24 cellular contexts compared by ENCODE assay signal in the genomic region with DNA sequence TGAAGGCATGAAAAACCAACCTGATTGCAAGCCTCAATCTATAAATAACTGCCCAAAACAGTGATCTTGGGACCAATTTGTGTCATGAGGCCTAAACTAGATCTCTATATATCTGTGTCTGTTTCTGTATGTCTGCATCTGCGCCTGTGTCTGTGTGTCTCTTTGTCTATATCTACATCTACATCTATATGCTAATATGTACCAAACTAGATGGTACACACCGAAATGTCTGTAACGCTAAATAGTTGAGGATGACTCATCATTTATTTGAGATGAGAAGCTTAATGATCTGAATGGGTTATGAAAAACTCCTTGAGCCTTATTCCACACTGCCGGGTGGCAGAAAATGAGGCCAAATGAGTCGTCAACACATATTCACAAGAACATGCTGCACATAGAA.
DNase-seq lines count a peak whose midpoint lies in the region; ATAC-seq and TF ChIP-seq lines count a peak whose summit lies in the region.
"Had no signal": no experiment of that assay in that cellular context is flagged by ENCODE, and none has a peak within 500 bp of the region (broad histone marks: within the 10 kb centered on the region; RNA-seq: fewer than 3 reads in every experiment).

No MANE protein-coding gene starts in this region.

- no peak for TF ChIP-seq POLR2A in sigmoid colon (IDR thresholded peaks at IDR 0.05)

- no peak overlapping the region for H3K27ac ChIP-seq in SK-N-SH (ENCODE audit: low read depth in 2 of 2, low read length in 1 of 2)
- H3K27ac ChIP-seq in sigmoid colon: no peak overlapping the region
- H3K27ac ChIP-seq: SJSA1 had no signal

- no peaks in the 10 kb centered on the region for H3K79me2 ChIP-seq in SK-N-SH (ENCODE audit: insufficient read depth)

- no peak overlapping the region for H3K4me2 ChIP-seq in SK-N-SH

- no peak for TF ChIP-seq RAD21 in SK-N-SH (IDR thresholded peaks at IDR 0.05; ENCODE audit: low read length)

- H2AFZ ChIP-seq in SK-N-SH (ENCODE audit: low read depth): no peak overlapping the region

- intact Hi-C loops in sigmoid colon (cut with DNase I): no loop called here

- ATAC-seq in SK-N-SH treated with all-trans-retinoic acid at 6 μM for 48 hours: no peak
- ATAC-seq in HG02571 (IDR thresholded peaks at IDR 0.05; ENCODE audit: unreplicated experiment): no peak

- TF ChIP-seq CTCF in SK-N-SH (IDR thresholded peaks at IDR 0.05) (no peak), LNCaP clone FGC (IDR thresholded peaks at IDR 0.05; ENCODE audit: control insufficient read depth, extremely low read depth, insufficient read depth) (no peak), sigmoid colon (IDR thresholded peaks at IDR 0.05) (no peak)

- H3K36me3 ChIP-seq in SK-N-SH (replicated peaks in 1 of 2; ENCODE audit: control insufficient read depth in 1 of 2, insufficient read depth in 2 of 2, low read length in 1 of 2) (no peaks in the 10 kb centered on the region), sigmoid colon (no peaks in the 10 kb centered on the region)
- H3K36me3 ChIP-seq: SJSA1 had no signal

- POLR2A ChIA-PET in SK-N-SH (lab: Yijun Ruan, JAX): no interaction called here

- H3K9me2 ChIP-seq in SK-N-SH: no peaks in the 10 kb centered on the region

- H4K20me1 ChIP-seq in SK-N-SH (ENCODE audit: insufficient read depth): no peaks in the 10 kb centered on the region

- H3F3A ChIP-seq in SK-N-SH (replicated peaks; ENCODE audit: insufficient read depth): no peaks in the 10 kb centered on the region

- H3K4me3 ChIP-seq in SK-N-SH (ENCODE audit: low read depth in 2 of 2, low read length in 1 of 2): no peak overlapping the region
- no peak overlapping the region for H3K4me3 ChIP-seq in LNCaP clone FGC (ENCODE audit: low read depth, low read length)
- H3K4me3 ChIP-seq in sigmoid colon: no peak overlapping the region
- H3K4me3 ChIP-seq: SJSA1 had no signal

- CTCF ChIA-PET in SK-N-SH (lab: Yijun Ruan, JAX): interaction anchor here (0.8 to 0.9 kb wide), 2 partner anchors 8 to 9 kb away, joined by 3 read pairs; no protein-coding TSS in a partner anchor

- no peaks in the 10 kb centered on the region for H3K27me3 ChIP-seq in SK-N-SH (ENCODE audit: insufficient read depth)
- H3K27me3 ChIP-seq in sigmoid colon: no peaks in the 10 kb centered on the region
- H3K27me3 ChIP-seq: SJSA1 had no signal

- no peaks in the 10 kb centered on the region for H3K4me1 ChIP-seq in SK-N-SH (ENCODE audit: control insufficient read depth in 1 of 2, insufficient read depth in 2 of 2, low read depth in 1 of 2, low read length in 1 of 2)
- H3K4me1 ChIP-seq in sigmoid colon: no peaks in the 10 kb centered on the region
- H3K4me1 ChIP-seq: SJSA1 had no signal

- no peak for TF ChIP-seq EP300 in SK-N-SH (IDR thresholded peaks at IDR 0.05; ENCODE audit: borderline replicate concordance in 1 of 2, low read depth in 1 of 2, low read length in 1 of 2)
- no peak for TF ChIP-seq EP300 in sigmoid colon (IDR thresholded peaks at IDR 0.05)

- no peaks in the 10 kb centered on the region; the same call in 1 of the 2 replicates for H3K9me3 ChIP-seq in SK-N-SH
- no peaks in the 10 kb centered on the region for H3K9me3 ChIP-seq in sigmoid colon
- H3K9me3 ChIP-seq: SJSA1 had no signal

- no peak for DNase-seq in SK-N-SH
- peak; percentile 70 for DNase-seq in LNCaP clone FGC (ENCODE audit: low read depth)
- peak; percentile 4 for DNase-seq in iris pigment epithelial cell (ENCODE audit: low read depth)
- DNase-seq in sigmoid colon: no peak
- DNase-seq in A172 (ENCODE audit: low spot score): no peak
- no peak for DNase-seq in DMS79 treated with DMSO at 0.1 percent for 48 hours (lab: John Stamatoyannopoulos, UW)
- DNase-seq: AML-193; C1 segment of cervical spinal cord; Calu3; H7; HFFc6; KG1; MM.1S; NCI-H2029; NCI-H446 treated with DMSO at 0.1 percent for 48 hours; NCI-H526; NCI-H82; NK-92 treated with Interleukin-12 subunit alpha and Interleukin-12 subunit beta, amount 100 ng/mL, for 24 hours; Right ventricle myocardium superior; RPMI8226; SW 1271 had no signal

- no peak overlapping the region for H3K9ac ChIP-seq in SK-N-SH

- 50% methylated on average over 5 of the region's 5 CpGs for WGBS in SK-N-SH (ENCODE audit: low lambda C conversion rate)
- WGBS in sigmoid colon, 2 donors: 88 to 95% methylated on average over 5 of the region's 5 CpGs

TF ChIP-seq in SK-N-SH, 30 proteins besides CTCF, POLR2A, EP300 and RAD21:
- TF ChIP-seq, protein P1, sequence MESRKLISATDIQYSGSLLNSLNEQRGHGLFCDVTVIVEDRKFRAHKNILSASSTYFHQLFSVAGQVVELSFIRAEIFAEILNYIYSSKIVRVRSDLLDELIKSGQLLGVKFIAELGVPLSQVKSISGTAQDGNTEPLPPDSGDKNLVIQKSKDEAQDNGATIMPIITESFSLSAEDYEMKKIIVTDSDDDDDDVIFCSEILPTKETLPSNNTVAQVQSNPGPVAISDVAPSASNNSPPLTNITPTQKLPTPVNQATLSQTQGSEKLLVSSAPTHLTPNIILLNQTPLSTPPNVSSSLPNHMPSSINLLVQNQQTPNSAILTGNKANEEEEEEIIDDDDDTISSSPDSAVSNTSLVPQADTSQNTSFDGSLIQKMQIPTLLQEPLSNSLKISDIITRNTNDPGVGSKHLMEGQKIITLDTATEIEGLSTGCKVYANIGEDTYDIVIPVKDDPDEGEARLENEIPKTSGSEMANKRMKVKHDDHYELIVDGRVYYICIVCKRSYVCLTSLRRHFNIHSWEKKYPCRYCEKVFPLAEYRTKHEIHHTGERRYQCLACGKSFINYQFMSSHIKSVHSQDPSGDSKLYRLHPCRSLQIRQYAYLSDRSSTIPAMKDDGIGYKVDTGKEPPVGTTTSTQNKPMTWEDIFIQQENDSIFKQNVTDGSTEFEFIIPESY (IDR thresholded peaks at IDR 0.05; ENCODE audit: borderline replicate concordance, low read depth): no peak
- 0 out of 2 replicates have a peak, but pooled peaks have one; percentile 14 for TF ChIP-seq GATA2 (CRISPR knock-in tag; IDR thresholded peaks at IDR 0.05)

TF ChIP-seq in SK-N-SH treated with all-trans-retinoic acid at 6 μM for 48 hours, 23 proteins besides CTCF, POLR2A, EP300 and RAD21:
- TF ChIP-seq TOX (CRISPR knock-in tag; IDR thresholded peaks at IDR 0.05; ENCODE audit: borderline replicate concordance): no peak

Comparison
In these comparisons a context has a peak if more than half of its experiments do, and no peak if none do; other contexts are left out.
1. DNase-seq: peak in LNCaP clone FGC (single experiment) and iris pigment epithelial cell (single experiment); none in SK-N-SH (single experiment), sigmoid colon (single experiment), A172 (single experiment) and DMS79 treated with DMSO at 0.1 percent for 48 hours (single experiment).